ENCODE assay signal across 23 cellular contexts in genomic region chr17:72145972-72146755, GRCh38. TPM values are rescaled to one million over a fixed set of nuclear protein-coding genes. Genes with fewer than 3 reads are reported as not detected.
DNase-seq lines count a peak whose midpoint lies in the region; ATAC-seq and TF ChIP-seq lines count a peak whose summit lies in the region.
"Had no signal": no experiment of that assay in that cellular context is flagged by ENCODE, and none has a peak within 500 bp of the region (broad histone marks: within the 10 kb centered on the region; RNA-seq: fewer than 3 reads in every experiment).

No MANE protein-coding gene starts in this region.

- no peak for TF ChIP-seq CTCF in astrocyte of the spinal cord (IDR thresholded peaks at IDR 0.05; ENCODE audit: low read depth, low read length)

- CTCF ChIA-PET in naive thymus-derived CD4-positive, alpha-beta T cell (lab: Charles Lee) = no interaction called here

- intact Hi-C loops in naive thymus-derived CD4-positive, alpha-beta T cell (cut with micrococcal nuclease) = no loop called here
- intact Hi-C loops in sciatic nerve (cut with DNase I) = loop anchor here (10.0 kb wide), 1 partner anchor 1839 kb away; no protein-coding TSS in a partner anchor

- H2BK15ac ChIP-seq in neuronal stem cell (ENCODE audit: low read length) = no peak overlapping the region

- H3K14ac ChIP-seq in neuronal stem cell (ENCODE audit: low read length) = peak overlapping the region; percentile 10

- no peak overlapping the region for H3K4me2 ChIP-seq in neuronal stem cell (ENCODE audit: insufficient read depth, low read length, poor library complexity, severe bottlenecking)

- H3K4me1 ChIP-seq in neuronal stem cell (ENCODE audit: control insufficient read depth in 2 of 2, insufficient read depth in 1 of 2, low read depth in 1 of 2, low read length in 2 of 2) = peaks cover 0 to 3% of the 10 kb centered on the region in 2 donors
- H3K4me1 ChIP-seq in naive thymus-derived CD4-positive, alpha-beta T cell (ENCODE audit: control insufficient read depth in 2 of 2, insufficient read depth in 2 of 2, low read length in 2 of 2) = no peaks in the 10 kb centered on the region
- H3K4me1 ChIP-seq: adrenal gland, HAP-1 had no signal

- no peak overlapping the region for H2BK12ac ChIP-seq in neuronal stem cell (ENCODE audit: low read length)

- no peak overlapping the region for H3K27ac ChIP-seq in neuronal stem cell (replicated peaks; ENCODE audit: low read length)
- H3K27ac ChIP-seq in naive thymus-derived CD4-positive, alpha-beta T cell (ENCODE audit: low read depth, low read length) = no peak overlapping the region
- H3K27ac ChIP-seq: adrenal gland, left ventricle myocardium inferior, neutrophil had no signal

- H3K9me3 Mint-ChIP-seq in naive thymus-derived CD4-positive, alpha-beta T cell = peaks cover 0 to 15% (median 6%) of the 10 kb centered on the region in 11 donors

- no peaks in the 10 kb centered on the region for H3K4me1 Mint-ChIP-seq in naive thymus-derived CD4-positive, alpha-beta T cell

- no peaks in the 10 kb centered on the region for H3K27me3 ChIP-seq in MG63
- no peaks in the 10 kb centered on the region for H3K27me3 ChIP-seq in neuronal stem cell (ENCODE audit: control insufficient read depth in 3 of 3, insufficient read depth in 3 of 3, low read depth in 1 of 3, low read length in 3 of 3)
- no peaks in the 10 kb centered on the region for H3K27me3 ChIP-seq in naive thymus-derived CD4-positive, alpha-beta T cell (ENCODE audit: control insufficient read depth in 2 of 2, insufficient read depth in 2 of 2, low read length in 2 of 2)
- H3K27me3 ChIP-seq: adrenal gland, BE2C, neutrophil had no signal

- no peaks in the 10 kb centered on the region for H3K36me3 ChIP-seq in MG63
- H3K36me3 ChIP-seq in neuronal stem cell (replicated peaks in 1 of 2; ENCODE audit: control insufficient read depth in 2 of 2, insufficient read depth in 2 of 2, low read length in 2 of 2) = no peaks in the 10 kb centered on the region
- no peaks in the 10 kb centered on the region for H3K36me3 ChIP-seq in naive thymus-derived CD4-positive, alpha-beta T cell (ENCODE audit: control insufficient read depth in 2 of 3, insufficient read depth in 3 of 3, low read length in 3 of 3)
- H3K36me3 ChIP-seq: adrenal gland, BE2C, HAP-1, left ventricle myocardium inferior, neutrophil had no signal

- H3K4ac ChIP-seq in neuronal stem cell (ENCODE audit: low read length) = no peak overlapping the region

- DNase-seq in Daoy (ENCODE audit: low read depth) (peak; percentile 23), MG63 (peak; percentile 57), astrocyte of the spinal cord (ENCODE audit: low read depth, low spot score) (peak; percentile 14), neuronal stem cell (ENCODE audit: low spot score) (no peak), sciatic nerve (ENCODE audit: low spot score) (no peak)
- DNase-seq in naive thymus-derived CD4-positive, alpha-beta T cell = no peak
- no peak for DNase-seq in effector CD4-positive, alpha-beta T cell
- no peak for DNase-seq in activated T-cell treated with anti-CD3 and anti-CD28 coated beads, Interleukin-2, amount 50 U/mL, for 1 hour
- DNase-seq: activated CD8-positive, alpha-beta memory T cell treated with anti-CD3 and anti-CD28 coated beads, Interleukin-2, amount 50 U/mL, for 48 hours; activated gamma-delta T cell; adrenal gland; BE2C; Calu3; left ventricle myocardium inferior; NCI-H1092; NCI-H2029; NCI-H446 treated with DMSO at 0.1 percent for 48 hours; SHP77 treated with DMSO at 0.1 percent for 48 hours had no signal

- no peak overlapping the region for H3K23ac ChIP-seq in neuronal stem cell (ENCODE audit: low read depth, low read length, poor library complexity)

- H3K18ac ChIP-seq in neuronal stem cell (ENCODE audit: low read length) = no peak overlapping the region

- no peaks in the 10 kb centered on the region for H3K79me1 ChIP-seq in neuronal stem cell (ENCODE audit: low read depth, low read length)

- no peak overlapping the region for H2BK5ac ChIP-seq in neuronal stem cell (ENCODE audit: low read length)

- no peak overlapping the region for H4K8ac ChIP-seq in neuronal stem cell (ENCODE audit: low read depth, low read length)

- peaks cover 0 to 19% (median 8%) of the 10 kb centered on the region in 5 donors for H3K27me3 Mint-ChIP-seq in naive thymus-derived CD4-positive, alpha-beta T cell

- in situ Hi-C loops in astrocyte of the spinal cord (cut with HindIII; ENCODE audit: low sequenced_read_pairs) = loop anchor here (25.0 kb wide), 1 partner anchor 391 kb away; no protein-coding TSS in a partner anchor

- H3K27ac Mint-ChIP-seq in naive thymus-derived CD4-positive, alpha-beta T cell = no peak overlapping the region

- POLR2A ChIA-PET in naive thymus-derived CD4-positive, alpha-beta T cell (lab: Charles Lee) = no interaction called here

- no peaks in the 10 kb centered on the region for H3K36me3 Mint-ChIP-seq in naive thymus-derived CD4-positive, alpha-beta T cell

- no peak overlapping the region for H2BK120ac ChIP-seq in neuronal stem cell (ENCODE audit: low read depth, low read length)

- no peaks in the 10 kb centered on the region for H3K9me3 ChIP-seq in MG63
- H3K9me3 ChIP-seq in neuronal stem cell (replicated peaks in 1 of 2; ENCODE audit: control insufficient read depth in 2 of 2, insufficient read depth in 1 of 2, low read depth in 1 of 2, low read length in 2 of 2) = no peaks in the 10 kb centered on the region
- no peaks in the 10 kb centered on the region for H3K9me3 ChIP-seq in naive thymus-derived CD4-positive, alpha-beta T cell (ENCODE audit: control insufficient read depth in 2 of 3, low read length in 3 of 3)
- H3K9me3 ChIP-seq: adrenal gland, BE2C, HAP-1, left ventricle myocardium inferior, neutrophil had no signal

- no peak overlapping the region for H3K9ac ChIP-seq in neuronal stem cell (ENCODE audit: low read depth, low read length, poor library complexity)

- H3K4me3 Mint-ChIP-seq in naive thymus-derived CD4-positive, alpha-beta T cell = no peak overlapping the region

- no peak overlapping the region for H2AFZ ChIP-seq in neuronal stem cell (ENCODE audit: low read length)

- H3K4me3 ChIP-seq in MG63 (no peak overlapping the region), astrocyte of the spinal cord (ENCODE audit: low read depth, low read length) (no peak overlapping the region), neuronal stem cell (ENCODE audit: low read length in 2 of 2) (no peak overlapping the region)
- no peak overlapping the region for H3K4me3 ChIP-seq in naive thymus-derived CD4-positive, alpha-beta T cell (ENCODE audit: low read length)
- H3K4me3 ChIP-seq: adrenal gland, HAP-1, left ventricle myocardium inferior had no signal

- H4K91ac ChIP-seq in neuronal stem cell (ENCODE audit: low read depth, low read length, poor library complexity) = no peak overlapping the region

- 100% methylated on average over 1 of the region's 5 CpGs; no CpG with 5 or more reads in 1 of the 2 donors for WGBS in neuronal stem cell (ENCODE audit: extremely low coverage in 2 of 2, insufficient read length in 2 of 2, insufficient replicate concordance in 1 of 2), 2 donors

- H2AK5ac ChIP-seq in neuronal stem cell (ENCODE audit: low read depth, low read length) = no peak overlapping the region

- no peak for ATAC-seq in naive thymus-derived CD4-positive, alpha-beta T cell
- no peak for ATAC-seq in sciatic nerve
- ATAC-seq: esophagus mucosa had no signal

RNA-seq across cellular contexts. Expression of gene SOX9, which starts 25.3 kb away (rescaled TPM):
- 7.4 and 8.4 TPM in 2 replicates for total RNA-seq in Daoy (2014; rRNA removed; shearing (Covaris generic))
- 0.82 and 3.0 TPM in 2 replicates for total RNA-seq in MG63 (2014; rRNA removed; shearing (Covaris generic); ENCODE audit: low replicate concordance)
- 65.2 TPM for polyA plus RNA-seq in neuronal stem cell (2013, experiment 1 of 2)
- 69.2 TPM for polyA plus RNA-seq in neuronal stem cell (2013, experiment 2 of 2)
- not detected for total RNA-seq in naive thymus-derived CD4-positive, alpha-beta T cell
- not detected for polyA plus RNA-seq in naive thymus-derived CD4-positive, alpha-beta T cell
- total RNA-seq in sciatic nerve = 42.0 TPM
- total RNA-seq: mononuclear cell; T-helper 1 cell treated with Interleukin-12 subunit alpha and Interleukin-12 subunit beta and Interleukin-4 antibody, amounts not matched to agents 30 ng/mL and 1 ng/mL, for 36 hours had no signal

Comparison
In these comparisons a context has a peak if more than half of its experiments do, and no peak if none do; other contexts are left out.
1. DNase-seq: peak in Daoy (single experiment), MG63 (single experiment) and astrocyte of the spinal cord (single experiment); none in neuronal stem cell (single experiment), naive thymus-derived CD4-positive, alpha-beta T cell (0 of 9), sciatic nerve (single experiment), effector CD4-positive, alpha-beta T cell (single experiment) and activated T-cell treated with anti-CD3 and anti-CD28 coated beads, Interleukin-2, amount 50 U/mL, for 1 hour (single experiment).